Comparison of ENCODE assay signal across 1 cellular context in the genomic region with DNA sequence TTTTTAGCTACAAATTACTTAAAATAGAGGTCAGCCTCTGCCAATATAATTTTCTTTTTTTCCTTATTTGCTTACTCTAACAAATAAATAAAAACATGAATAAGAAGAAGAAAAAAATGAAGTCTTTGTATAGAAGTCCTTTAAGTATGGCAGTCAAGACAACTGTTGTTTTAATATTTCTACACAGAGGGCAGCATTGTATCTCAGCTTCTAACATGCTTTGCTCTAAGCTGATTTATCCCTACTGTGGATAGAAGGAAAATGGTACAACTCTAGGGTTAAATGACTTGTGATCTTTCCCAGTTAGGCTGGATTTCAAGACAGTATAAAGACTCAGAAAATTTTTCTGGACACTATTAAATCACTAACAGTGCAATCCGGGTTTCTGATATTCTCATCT.
TF ChIP-seq lines count a peak whose summit lies in the region.

No MANE protein-coding gene starts in this region.

TF ChIP-seq in GM12878, 131 proteins besides CTCF, POLR2A, EP300 and RAD21:
- TF ChIP-seq, protein P1, sequence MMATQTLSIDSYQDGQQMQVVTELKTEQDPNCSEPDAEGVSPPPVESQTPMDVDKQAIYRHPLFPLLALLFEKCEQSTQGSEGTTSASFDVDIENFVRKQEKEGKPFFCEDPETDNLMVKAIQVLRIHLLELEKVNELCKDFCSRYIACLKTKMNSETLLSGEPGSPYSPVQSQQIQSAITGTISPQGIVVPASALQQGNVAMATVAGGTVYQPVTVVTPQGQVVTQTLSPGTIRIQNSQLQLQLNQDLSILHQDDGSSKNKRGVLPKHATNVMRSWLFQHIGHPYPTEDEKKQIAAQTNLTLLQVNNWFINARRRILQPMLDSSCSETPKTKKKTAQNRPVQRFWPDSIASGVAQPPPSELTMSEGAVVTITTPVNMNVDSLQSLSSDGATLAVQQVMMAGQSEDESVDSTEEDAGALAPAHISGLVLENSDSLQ (IDR thresholded peaks at IDR 0.05) = no peak
- no peak for TF ChIP-seq SMAD1 (IDR thresholded peaks at IDR 0.05; ENCODE audit: low read depth, partially characterized antibody)
- no peak for TF ChIP-seq POLR2AphosphoS5 (IDR thresholded peaks at IDR 0.05; ENCODE audit: low read length)
- no peak for TF ChIP-seq MEF2B (IDR thresholded peaks at IDR 0.05; ENCODE audit: partially characterized antibody, poor library complexity, severe bottlenecking)
- no peak for TF ChIP-seq ZNF274 (IDR thresholded peaks at IDR 0.05; ENCODE audit: insufficient read depth, insufficient read length)
- TF ChIP-seq RB1 (IDR thresholded peaks at IDR 0.05; ENCODE audit: borderline replicate concordance) = no peak
- no peak for TF ChIP-seq STAT3 (IDR thresholded peaks at IDR 0.05; ENCODE audit: low read depth, low read length)
- no peak for TF ChIP-seq BHLHE40 (IDR thresholded peaks at IDR 0.05; ENCODE audit: borderline replicate concordance in 1 of 2, low read depth in 2 of 2, low read length in 1 of 2)
- TF ChIP-seq IRF4 (IDR thresholded peaks at IDR 0.05; ENCODE audit: low read depth, low read length) = no peak
- no peak for TF ChIP-seq BRCA1 (IDR thresholded peaks at IDR 0.05; ENCODE audit: low read depth, low read length)
- TF ChIP-seq CREB1 (IDR thresholded peaks at IDR 0.05; ENCODE audit: low read depth) = no peak
- TF ChIP-seq MTA2 (IDR thresholded peaks at IDR 0.05; ENCODE audit: low read depth) = no peak
- no peak for TF ChIP-seq SMC3 (IDR thresholded peaks at IDR 0.05; ENCODE audit: borderline replicate concordance, low read length)
- TF ChIP-seq, protein P2, sequence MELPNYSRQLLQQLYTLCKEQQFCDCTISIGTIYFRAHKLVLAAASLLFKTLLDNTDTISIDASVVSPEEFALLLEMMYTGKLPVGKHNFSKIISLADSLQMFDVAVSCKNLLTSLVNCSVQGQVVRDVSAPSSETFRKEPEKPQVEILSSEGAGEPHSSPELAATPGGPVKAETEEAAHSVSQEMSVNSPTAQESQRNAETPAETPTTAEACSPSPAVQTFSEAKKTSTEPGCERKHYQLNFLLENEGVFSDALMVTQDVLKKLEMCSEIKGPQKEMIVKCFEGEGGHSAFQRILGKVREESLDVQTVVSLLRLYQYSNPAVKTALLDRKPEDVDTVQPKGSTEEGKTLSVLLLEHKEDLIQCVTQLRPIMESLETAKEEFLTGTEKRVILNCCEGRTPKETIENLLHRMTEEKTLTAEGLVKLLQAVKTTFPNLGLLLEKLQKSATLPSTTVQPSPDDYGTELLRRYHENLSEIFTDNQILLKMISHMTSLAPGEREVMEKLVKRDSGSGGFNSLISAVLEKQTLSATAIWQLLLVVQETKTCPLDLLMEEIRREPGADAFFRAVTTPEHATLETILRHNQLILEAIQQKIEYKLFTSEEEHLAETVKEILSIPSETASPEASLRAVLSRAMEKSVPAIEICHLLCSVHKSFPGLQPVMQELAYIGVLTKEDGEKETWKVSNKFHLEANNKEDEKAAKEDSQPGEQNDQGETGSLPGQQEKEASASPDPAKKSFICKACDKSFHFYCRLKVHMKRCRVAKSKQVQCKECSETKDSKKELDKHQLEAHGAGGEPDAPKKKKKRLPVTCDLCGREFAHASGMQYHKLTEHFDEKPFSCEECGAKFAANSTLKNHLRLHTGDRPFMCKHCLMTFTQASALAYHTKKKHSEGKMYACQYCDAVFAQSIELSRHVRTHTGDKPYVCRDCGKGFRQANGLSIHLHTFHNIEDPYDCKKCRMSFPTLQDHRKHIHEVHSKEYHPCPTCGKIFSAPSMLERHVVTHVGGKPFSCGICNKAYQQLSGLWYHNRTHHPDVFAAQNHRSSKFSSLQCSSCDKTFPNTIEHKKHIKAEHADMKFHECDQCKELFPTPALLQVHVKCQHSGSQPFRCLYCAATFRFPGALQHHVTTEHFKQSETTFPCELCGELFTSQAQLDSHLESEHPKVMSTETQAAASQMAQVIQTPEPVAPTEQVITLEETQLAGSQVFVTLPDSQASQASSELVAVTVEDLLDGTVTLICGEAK (IDR thresholded peaks at IDR 0.05; ENCODE audit: borderline replicate concordance) = no peak
- TF ChIP-seq TBL1XR1 (IDR thresholded peaks at IDR 0.05; ENCODE audit: low read depth, low read length) = no peak
- TF ChIP-seq NFYA (IDR thresholded peaks at IDR 0.05; ENCODE audit: borderline replicate concordance, low read depth, low read length) = no peak
- TF ChIP-seq NR2C1 (IDR thresholded peaks at IDR 0.05) = no peak
- no peak for TF ChIP-seq RAD51 (IDR thresholded peaks at IDR 0.05)
- TF ChIP-seq HDAC6 (IDR thresholded peaks at IDR 0.05; ENCODE audit: unreplicated experiment) = no peak
- no peak for TF ChIP-seq MYC (IDR thresholded peaks at IDR 0.05; ENCODE audit: insufficient read depth, insufficient read length, insufficient replicate concordance, low read length, severe bottlenecking)
